ENCODE assay signal across 1 cellular context in genomic region chr7:98168181-98168903, GRCh38.
TF ChIP-seq lines count a peak whose summit lies in the region.

No MANE protein-coding gene starts in this region.

TF ChIP-seq in K562, 482 proteins besides CTCF, POLR2A, EP300 and RAD21 (continued from another document):
- TF ChIP-seq, protein P1, sequence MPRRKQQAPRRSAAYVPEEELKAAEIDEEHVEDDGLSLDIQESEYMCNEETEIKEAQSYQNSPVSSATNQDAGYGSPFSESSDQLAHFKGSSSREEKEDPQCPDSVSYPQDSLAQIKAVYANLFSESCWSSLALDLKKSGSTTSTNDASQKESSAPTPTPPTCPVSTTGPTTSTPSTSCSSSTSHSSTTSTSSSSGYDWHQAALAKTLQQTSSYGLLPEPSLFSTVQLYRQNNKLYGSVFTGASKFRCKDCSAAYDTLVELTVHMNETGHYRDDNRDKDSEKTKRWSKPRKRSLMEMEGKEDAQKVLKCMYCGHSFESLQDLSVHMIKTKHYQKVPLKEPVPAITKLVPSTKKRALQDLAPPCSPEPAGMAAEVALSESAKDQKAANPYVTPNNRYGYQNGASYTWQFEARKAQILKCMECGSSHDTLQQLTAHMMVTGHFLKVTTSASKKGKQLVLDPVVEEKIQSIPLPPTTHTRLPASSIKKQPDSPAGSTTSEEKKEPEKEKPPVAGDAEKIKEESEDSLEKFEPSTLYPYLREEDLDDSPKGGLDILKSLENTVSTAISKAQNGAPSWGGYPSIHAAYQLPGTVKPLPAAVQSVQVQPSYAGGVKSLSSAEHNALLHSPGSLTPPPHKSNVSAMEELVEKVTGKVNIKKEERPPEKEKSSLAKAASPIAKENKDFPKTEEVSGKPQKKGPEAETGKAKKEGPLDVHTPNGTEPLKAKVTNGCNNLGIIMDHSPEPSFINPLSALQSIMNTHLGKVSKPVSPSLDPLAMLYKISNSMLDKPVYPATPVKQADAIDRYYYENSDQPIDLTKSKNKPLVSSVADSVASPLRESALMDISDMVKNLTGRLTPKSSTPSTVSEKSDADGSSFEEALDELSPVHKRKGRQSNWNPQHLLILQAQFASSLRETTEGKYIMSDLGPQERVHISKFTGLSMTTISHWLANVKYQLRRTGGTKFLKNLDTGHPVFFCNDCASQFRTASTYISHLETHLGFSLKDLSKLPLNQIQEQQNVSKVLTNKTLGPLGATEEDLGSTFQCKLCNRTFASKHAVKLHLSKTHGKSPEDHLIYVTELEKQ (CRISPR knock-in tag; IDR thresholded peaks at IDR 0.05) = no peak
- TF ChIP-seq MYNN (IDR thresholded peaks at IDR 0.05) (no peak), MYNN (CRISPR knock-in tag; IDR thresholded peaks at IDR 0.05) (no peak), SMARCA4 (IDR thresholded peaks at IDR 0.05) (peak; percentile 18; the same call in 1 of the 2 replicates), ZNF740 (CRISPR knock-in tag; IDR thresholded peaks at IDR 0.05) (no peak), ZNF740 (tag; IDR thresholded peaks at IDR 0.05) (peak in 1 of 2 experiments; percentile 47; a peak in 1 of 4 replicates), ZNF717 (CRISPR knock-in tag; IDR thresholded peaks at IDR 0.05) (no peak), DEAF1 (CRISPR knock-in tag; IDR thresholded peaks at IDR 0.05) (peak; percentile 91), ZNF347 (CRISPR knock-in tag; IDR thresholded peaks at IDR 0.05; ENCODE audit: low read depth) (no peak), ZFP30 (CRISPR knock-in tag; IDR thresholded peaks at IDR 0.05; ENCODE audit: borderline replicate concordance) (no peak), POLR2AphosphoS5 (IDR thresholded peaks at IDR 0.05; ENCODE audit: control insufficient read depth, insufficient read depth, low read depth, low read length) (0 out of 2 replicates have a peak, but pooled peaks have one; percentile 35), JUND (IDR thresholded peaks at IDR 0.05; ENCODE audit: borderline replicate concordance, low read depth, low read length) (peak; percentile 92), JUND (tag; IDR thresholded peaks at IDR 0.05; ENCODE audit: borderline replicate concordance, low read depth, low read length) (peak; percentile 86; the same call in 2 of the 3 replicates), HDAC3 (IDR thresholded peaks at IDR 0.05; ENCODE audit: borderline replicate concordance, partially characterized antibody) (no peak), ZNF224 (CRISPR knock-in tag; IDR thresholded peaks at IDR 0.05) (no peak), RCOR1 (IDR thresholded peaks at IDR 0.05; ENCODE audit: borderline replicate concordance in 1 of 2, low read depth in 2 of 2, low read length in 2 of 2) (peak in 1 of 2 experiments; percentile 55; a peak in 1 of 4 replicates), CC2D1A (IDR thresholded peaks at IDR 0.05) (0 out of 2 replicates have a peak, but pooled peaks have one; percentile 30), ZNF75A (CRISPR knock-in tag; IDR thresholded peaks at IDR 0.05) (no peak), FOSL1 (tag; conservative IDR thresholded peaks at IDR 0.05) (peak; percentile 77), ZEB2 (IDR thresholded peaks at IDR 0.05) (peak; percentile 91), EHMT2 (IDR thresholded peaks at IDR 0.05) (no peak), CBX1 (IDR thresholded peaks at IDR 0.05; ENCODE audit: low read depth) (no peak), PHB2 (IDR thresholded peaks at IDR 0.05; ENCODE audit: low read depth) (no peak), NCOR1 (IDR thresholded peaks at IDR 0.05) (no peak), TAF9B (IDR thresholded peaks at IDR 0.05; ENCODE audit: partially characterized antibody) (no peak), MEF2A (IDR thresholded peaks at IDR 0.05; ENCODE audit: control insufficient read depth, low read depth, low read length) (no peak), ZNF253 (CRISPR knock-in tag; conservative IDR thresholded peaks at IDR 0.05) (no peak), BHLHE40 (IDR thresholded peaks at IDR 0.05; ENCODE audit: low read length) (no peak), CTBP1 (IDR thresholded peaks at IDR 0.05; ENCODE audit: borderline replicate concordance) (peak; percentile 74), ARID2 (IDR thresholded peaks at IDR 0.05) (peak; percentile 57; the same call in 1 of the 2 replicates), PRPF4 (IDR thresholded peaks at IDR 0.05; ENCODE audit: insufficient read depth, low read depth, low read length, poor library complexity, severe bottlenecking) (no peak)
- TF ChIP-seq, protein P2, sequence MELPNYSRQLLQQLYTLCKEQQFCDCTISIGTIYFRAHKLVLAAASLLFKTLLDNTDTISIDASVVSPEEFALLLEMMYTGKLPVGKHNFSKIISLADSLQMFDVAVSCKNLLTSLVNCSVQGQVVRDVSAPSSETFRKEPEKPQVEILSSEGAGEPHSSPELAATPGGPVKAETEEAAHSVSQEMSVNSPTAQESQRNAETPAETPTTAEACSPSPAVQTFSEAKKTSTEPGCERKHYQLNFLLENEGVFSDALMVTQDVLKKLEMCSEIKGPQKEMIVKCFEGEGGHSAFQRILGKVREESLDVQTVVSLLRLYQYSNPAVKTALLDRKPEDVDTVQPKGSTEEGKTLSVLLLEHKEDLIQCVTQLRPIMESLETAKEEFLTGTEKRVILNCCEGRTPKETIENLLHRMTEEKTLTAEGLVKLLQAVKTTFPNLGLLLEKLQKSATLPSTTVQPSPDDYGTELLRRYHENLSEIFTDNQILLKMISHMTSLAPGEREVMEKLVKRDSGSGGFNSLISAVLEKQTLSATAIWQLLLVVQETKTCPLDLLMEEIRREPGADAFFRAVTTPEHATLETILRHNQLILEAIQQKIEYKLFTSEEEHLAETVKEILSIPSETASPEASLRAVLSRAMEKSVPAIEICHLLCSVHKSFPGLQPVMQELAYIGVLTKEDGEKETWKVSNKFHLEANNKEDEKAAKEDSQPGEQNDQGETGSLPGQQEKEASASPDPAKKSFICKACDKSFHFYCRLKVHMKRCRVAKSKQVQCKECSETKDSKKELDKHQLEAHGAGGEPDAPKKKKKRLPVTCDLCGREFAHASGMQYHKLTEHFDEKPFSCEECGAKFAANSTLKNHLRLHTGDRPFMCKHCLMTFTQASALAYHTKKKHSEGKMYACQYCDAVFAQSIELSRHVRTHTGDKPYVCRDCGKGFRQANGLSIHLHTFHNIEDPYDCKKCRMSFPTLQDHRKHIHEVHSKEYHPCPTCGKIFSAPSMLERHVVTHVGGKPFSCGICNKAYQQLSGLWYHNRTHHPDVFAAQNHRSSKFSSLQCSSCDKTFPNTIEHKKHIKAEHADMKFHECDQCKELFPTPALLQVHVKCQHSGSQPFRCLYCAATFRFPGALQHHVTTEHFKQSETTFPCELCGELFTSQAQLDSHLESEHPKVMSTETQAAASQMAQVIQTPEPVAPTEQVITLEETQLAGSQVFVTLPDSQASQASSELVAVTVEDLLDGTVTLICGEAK (IDR thresholded peaks at IDR 0.05) = no peak
- TF ChIP-seq, protein P2 (CRISPR knock-in tag; IDR thresholded peaks at IDR 0.05) = no peak
- TF ChIP-seq, protein P3, sequence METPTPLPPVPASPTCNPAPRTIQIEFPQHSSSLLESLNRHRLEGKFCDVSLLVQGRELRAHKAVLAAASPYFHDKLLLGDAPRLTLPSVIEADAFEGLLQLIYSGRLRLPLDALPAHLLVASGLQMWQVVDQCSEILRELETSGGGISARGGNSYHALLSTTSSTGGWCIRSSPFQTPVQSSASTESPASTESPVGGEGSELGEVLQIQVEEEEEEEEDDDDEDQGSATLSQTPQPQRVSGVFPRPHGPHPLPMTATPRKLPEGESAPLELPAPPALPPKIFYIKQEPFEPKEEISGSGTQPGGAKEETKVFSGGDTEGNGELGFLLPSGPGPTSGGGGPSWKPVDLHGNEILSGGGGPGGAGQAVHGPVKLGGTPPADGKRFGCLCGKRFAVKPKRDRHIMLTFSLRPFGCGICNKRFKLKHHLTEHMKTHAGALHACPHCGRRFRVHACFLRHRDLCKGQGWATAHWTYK (CRISPR knock-in tag; IDR thresholded peaks at IDR 0.05) = no peak
- TF ChIP-seq, protein P4, sequence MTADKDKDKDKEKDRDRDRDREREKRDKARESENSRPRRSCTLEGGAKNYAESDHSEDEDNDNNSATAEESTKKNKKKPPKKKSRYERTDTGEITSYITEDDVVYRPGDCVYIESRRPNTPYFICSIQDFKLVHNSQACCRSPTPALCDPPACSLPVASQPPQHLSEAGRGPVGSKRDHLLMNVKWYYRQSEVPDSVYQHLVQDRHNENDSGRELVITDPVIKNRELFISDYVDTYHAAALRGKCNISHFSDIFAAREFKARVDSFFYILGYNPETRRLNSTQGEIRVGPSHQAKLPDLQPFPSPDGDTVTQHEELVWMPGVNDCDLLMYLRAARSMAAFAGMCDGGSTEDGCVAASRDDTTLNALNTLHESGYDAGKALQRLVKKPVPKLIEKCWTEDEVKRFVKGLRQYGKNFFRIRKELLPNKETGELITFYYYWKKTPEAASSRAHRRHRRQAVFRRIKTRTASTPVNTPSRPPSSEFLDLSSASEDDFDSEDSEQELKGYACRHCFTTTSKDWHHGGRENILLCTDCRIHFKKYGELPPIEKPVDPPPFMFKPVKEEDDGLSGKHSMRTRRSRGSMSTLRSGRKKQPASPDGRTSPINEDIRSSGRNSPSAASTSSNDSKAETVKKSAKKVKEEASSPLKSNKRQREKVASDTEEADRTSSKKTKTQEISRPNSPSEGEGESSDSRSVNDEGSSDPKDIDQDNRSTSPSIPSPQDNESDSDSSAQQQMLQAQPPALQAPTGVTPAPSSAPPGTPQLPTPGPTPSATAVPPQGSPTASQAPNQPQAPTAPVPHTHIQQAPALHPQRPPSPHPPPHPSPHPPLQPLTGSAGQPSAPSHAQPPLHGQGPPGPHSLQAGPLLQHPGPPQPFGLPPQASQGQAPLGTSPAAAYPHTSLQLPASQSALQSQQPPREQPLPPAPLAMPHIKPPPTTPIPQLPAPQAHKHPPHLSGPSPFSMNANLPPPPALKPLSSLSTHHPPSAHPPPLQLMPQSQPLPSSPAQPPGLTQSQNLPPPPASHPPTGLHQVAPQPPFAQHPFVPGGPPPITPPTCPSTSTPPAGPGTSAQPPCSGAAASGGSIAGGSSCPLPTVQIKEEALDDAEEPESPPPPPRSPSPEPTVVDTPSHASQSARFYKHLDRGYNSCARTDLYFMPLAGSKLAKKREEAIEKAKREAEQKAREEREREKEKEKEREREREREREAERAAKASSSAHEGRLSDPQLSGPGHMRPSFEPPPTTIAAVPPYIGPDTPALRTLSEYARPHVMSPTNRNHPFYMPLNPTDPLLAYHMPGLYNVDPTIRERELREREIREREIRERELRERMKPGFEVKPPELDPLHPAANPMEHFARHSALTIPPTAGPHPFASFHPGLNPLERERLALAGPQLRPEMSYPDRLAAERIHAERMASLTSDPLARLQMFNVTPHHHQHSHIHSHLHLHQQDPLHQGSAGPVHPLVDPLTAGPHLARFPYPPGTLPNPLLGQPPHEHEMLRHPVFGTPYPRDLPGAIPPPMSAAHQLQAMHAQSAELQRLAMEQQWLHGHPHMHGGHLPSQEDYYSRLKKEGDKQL (CRISPR knock-in tag; IDR thresholded peaks at IDR 0.05; ENCODE audit: borderline replicate concordance) = no peak
